Comparison of ENCODE assay signal across 1 cellular context in genomic region chr6:168060521-168060931, GRCh38.
TF ChIP-seq lines count a peak whose summit lies in the region.

No MANE protein-coding gene starts in this region.

TF ChIP-seq in HepG2, 621 proteins besides CTCF, POLR2A, EP300 and RAD21 (continued from another document and continues in another):
- TF ChIP-seq, protein P1, sequence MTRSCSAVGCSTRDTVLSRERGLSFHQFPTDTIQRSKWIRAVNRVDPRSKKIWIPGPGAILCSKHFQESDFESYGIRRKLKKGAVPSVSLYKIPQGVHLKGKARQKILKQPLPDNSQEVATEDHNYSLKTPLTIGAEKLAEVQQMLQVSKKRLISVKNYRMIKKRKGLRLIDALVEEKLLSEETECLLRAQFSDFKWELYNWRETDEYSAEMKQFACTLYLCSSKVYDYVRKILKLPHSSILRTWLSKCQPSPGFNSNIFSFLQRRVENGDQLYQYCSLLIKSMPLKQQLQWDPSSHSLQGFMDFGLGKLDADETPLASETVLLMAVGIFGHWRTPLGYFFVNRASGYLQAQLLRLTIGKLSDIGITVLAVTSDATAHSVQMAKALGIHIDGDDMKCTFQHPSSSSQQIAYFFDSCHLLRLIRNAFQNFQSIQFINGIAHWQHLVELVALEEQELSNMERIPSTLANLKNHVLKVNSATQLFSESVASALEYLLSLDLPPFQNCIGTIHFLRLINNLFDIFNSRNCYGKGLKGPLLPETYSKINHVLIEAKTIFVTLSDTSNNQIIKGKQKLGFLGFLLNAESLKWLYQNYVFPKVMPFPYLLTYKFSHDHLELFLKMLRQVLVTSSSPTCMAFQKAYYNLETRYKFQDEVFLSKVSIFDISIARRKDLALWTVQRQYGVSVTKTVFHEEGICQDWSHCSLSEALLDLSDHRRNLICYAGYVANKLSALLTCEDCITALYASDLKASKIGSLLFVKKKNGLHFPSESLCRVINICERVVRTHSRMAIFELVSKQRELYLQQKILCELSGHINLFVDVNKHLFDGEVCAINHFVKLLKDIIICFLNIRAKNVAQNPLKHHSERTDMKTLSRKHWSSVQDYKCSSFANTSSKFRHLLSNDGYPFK (CRISPR knock-in tag; IDR thresholded peaks at IDR 0.05; ENCODE audit: borderline replicate concordance): peak; percentile 51; the same call in 1 of the 2 replicates
- TF ChIP-seq HCFC1 (IDR thresholded peaks at IDR 0.05; ENCODE audit: low read depth, low read length) (no peak), ZNF275 (CRISPR knock-in tag; IDR thresholded peaks at IDR 0.05; ENCODE audit: borderline replicate concordance) (no peak), ZNF788 (CRISPR knock-in tag; IDR thresholded peaks at IDR 0.05; ENCODE audit: borderline replicate concordance) (no peak), NFATC3 (CRISPR knock-in tag; IDR thresholded peaks at IDR 0.05) (no peak), FOXK1 (CRISPR knock-in tag; IDR thresholded peaks at IDR 0.05; ENCODE audit: borderline replicate concordance, low read depth) (no peak), SATB2 (CRISPR knock-in tag; IDR thresholded peaks at IDR 0.05) (no peak), TRAFD1 (CRISPR knock-in tag; IDR thresholded peaks at IDR 0.05; ENCODE audit: borderline replicate concordance) (no peak), ATF4 (CRISPR knock-in tag; IDR thresholded peaks at IDR 0.05) (no peak), ZNF510 (CRISPR knock-in tag; IDR thresholded peaks at IDR 0.05; ENCODE audit: low read depth) (no peak), GPBP1L1 (CRISPR knock-in tag; IDR thresholded peaks at IDR 0.05) (no peak), CCAR2 (optimal IDR thresholded peaks at IDR 0.05; ENCODE audit: low read depth, low read length) (no peak), KDM1A (CRISPR knock-in tag; IDR thresholded peaks at IDR 0.05) (no peak), JDP2 (CRISPR knock-in tag; IDR thresholded peaks at IDR 0.05; ENCODE audit: borderline replicate concordance) (no peak), ZNF616 (CRISPR knock-in tag; IDR thresholded peaks at IDR 0.05; ENCODE audit: low read depth) (0 out of 2 replicates have a peak, but pooled peaks have one; percentile 35), HOXA5 (CRISPR knock-in tag; IDR thresholded peaks at IDR 0.05) (no peak), EZH2 (conservative IDR thresholded peaks at IDR 0.05; ENCODE audit: low read depth, low read length) (no peak), SIX4 (CRISPR knock-in tag; IDR thresholded peaks at IDR 0.05) (no peak), TFDP2 (CRISPR knock-in tag; IDR thresholded peaks at IDR 0.05) (no peak), NFKB2 (CRISPR knock-in tag; IDR thresholded peaks at IDR 0.05; ENCODE audit: borderline replicate concordance) (peak; percentile 46; the same call in 1 of the 2 replicates), HDAC1 (CRISPR knock-in tag; IDR thresholded peaks at IDR 0.05) (no peak), ZSCAN12 (CRISPR knock-in tag; IDR thresholded peaks at IDR 0.05) (no peak), JUND (CRISPR knock-in tag; IDR thresholded peaks at IDR 0.05) (peak; percentile 37; the same call in 1 of the 2 replicates), SUZ12 (IDR thresholded peaks at IDR 0.05; ENCODE audit: low read depth, low read length) (no peak), HNRNPH1 (optimal IDR thresholded peaks at IDR 0.05; ENCODE audit: low read depth, low read length) (no peak), MTF1 (CRISPR knock-in tag; IDR thresholded peaks at IDR 0.05) (no peak), ZNF451 (CRISPR knock-in tag; IDR thresholded peaks at IDR 0.05) (no peak), MXD1 (CRISPR knock-in tag; IDR thresholded peaks at IDR 0.05) (0 out of 2 replicates have a peak, but pooled peaks have one; percentile 30), SNAI1 (CRISPR knock-in tag; IDR thresholded peaks at IDR 0.05; ENCODE audit: borderline replicate concordance) (no peak), ZNF24 (IDR thresholded peaks at IDR 0.05) (no peak), HOMEZ (CRISPR knock-in tag; IDR thresholded peaks at IDR 0.05; ENCODE audit: low read depth) (no peak), ZNF720 (CRISPR knock-in tag; IDR thresholded peaks at IDR 0.05) (no peak), ZNF160 (CRISPR knock-in tag; IDR thresholded peaks at IDR 0.05) (no peak), ZBTB34 (CRISPR knock-in tag; IDR thresholded peaks at IDR 0.05) (no peak), EHMT2 (IDR thresholded peaks at IDR 0.05; ENCODE audit: borderline replicate concordance, low read depth, low read length) (no peak)
- TF ChIP-seq, protein P2, sequence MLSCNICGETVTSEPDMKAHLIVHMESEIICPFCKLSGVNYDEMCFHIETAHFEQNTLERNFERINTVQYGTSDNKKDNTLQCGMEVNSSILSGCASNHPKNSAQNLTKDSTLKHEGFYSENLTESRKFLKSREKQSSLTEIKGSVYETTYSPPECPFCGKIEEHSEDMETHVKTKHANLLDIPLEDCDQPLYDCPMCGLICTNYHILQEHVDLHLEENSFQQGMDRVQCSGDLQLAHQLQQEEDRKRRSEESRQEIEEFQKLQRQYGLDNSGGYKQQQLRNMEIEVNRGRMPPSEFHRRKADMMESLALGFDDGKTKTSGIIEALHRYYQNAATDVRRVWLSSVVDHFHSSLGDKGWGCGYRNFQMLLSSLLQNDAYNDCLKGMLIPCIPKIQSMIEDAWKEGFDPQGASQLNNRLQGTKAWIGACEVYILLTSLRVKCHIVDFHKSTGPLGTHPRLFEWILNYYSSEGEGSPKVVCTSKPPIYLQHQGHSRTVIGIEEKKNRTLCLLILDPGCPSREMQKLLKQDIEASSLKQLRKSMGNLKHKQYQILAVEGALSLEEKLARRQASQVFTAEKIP (CRISPR knock-in tag; IDR thresholded peaks at IDR 0.05; ENCODE audit: borderline replicate concordance): no peak
- TF ChIP-seq, protein P3, sequence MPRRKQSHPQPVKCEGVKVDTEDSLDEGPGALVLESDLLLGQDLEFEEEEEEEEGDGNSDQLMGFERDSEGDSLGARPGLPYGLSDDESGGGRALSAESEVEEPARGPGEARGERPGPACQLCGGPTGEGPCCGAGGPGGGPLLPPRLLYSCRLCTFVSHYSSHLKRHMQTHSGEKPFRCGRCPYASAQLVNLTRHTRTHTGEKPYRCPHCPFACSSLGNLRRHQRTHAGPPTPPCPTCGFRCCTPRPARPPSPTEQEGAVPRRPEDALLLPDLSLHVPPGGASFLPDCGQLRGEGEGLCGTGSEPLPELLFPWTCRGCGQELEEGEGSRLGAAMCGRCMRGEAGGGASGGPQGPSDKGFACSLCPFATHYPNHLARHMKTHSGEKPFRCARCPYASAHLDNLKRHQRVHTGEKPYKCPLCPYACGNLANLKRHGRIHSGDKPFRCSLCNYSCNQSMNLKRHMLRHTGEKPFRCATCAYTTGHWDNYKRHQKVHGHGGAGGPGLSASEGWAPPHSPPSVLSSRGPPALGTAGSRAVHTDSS (CRISPR knock-in tag; conservative IDR thresholded peaks at IDR 0.05): 0 out of 2 replicates have a peak, but pooled peaks have one; percentile 56
- TF ChIP-seq, protein P4, sequence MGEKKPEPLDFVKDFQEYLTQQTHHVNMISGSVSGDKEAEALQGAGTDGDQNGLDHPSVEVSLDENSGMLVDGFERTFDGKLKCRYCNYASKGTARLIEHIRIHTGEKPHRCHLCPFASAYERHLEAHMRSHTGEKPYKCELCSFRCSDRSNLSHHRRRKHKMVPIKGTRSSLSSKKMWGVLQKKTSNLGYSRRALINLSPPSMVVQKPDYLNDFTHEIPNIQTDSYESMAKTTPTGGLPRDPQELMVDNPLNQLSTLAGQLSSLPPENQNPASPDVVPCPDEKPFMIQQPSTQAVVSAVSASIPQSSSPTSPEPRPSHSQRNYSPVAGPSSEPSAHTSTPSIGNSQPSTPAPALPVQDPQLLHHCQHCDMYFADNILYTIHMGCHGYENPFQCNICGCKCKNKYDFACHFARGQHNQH (CRISPR knock-in tag; IDR thresholded peaks at IDR 0.05): no peak
- TF ChIP-seq, protein P5, sequence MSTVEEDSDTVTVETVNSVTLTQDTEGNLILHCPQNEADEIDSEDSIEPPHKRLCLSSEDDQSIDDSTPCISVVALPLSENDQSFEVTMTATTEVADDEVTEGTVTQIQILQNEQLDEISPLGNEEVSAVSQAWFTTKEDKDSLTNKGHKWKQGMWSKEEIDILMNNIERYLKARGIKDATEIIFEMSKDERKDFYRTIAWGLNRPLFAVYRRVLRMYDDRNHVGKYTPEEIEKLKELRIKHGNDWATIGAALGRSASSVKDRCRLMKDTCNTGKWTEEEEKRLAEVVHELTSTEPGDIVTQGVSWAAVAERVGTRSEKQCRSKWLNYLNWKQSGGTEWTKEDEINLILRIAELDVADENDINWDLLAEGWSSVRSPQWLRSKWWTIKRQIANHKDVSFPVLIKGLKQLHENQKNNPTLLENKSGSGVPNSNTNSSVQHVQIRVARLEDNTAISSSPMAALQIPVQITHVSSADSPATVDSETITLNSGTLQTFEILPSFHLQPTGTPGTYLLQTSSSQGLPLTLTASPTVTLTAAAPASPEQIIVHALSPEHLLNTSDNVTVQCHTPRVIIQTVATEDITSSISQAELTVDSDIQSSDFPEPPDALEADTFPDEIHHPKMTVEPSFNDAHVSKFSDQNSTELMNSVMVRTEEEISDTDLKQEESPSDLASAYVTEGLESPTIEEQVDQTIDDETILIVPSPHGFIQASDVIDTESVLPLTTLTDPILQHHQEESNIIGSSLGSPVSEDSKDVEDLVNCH (CRISPR knock-in tag; IDR thresholded peaks at IDR 0.05): no peak
